Comparison of ENCODE assay signal across 9 cellular contexts in the genomic region with DNA sequence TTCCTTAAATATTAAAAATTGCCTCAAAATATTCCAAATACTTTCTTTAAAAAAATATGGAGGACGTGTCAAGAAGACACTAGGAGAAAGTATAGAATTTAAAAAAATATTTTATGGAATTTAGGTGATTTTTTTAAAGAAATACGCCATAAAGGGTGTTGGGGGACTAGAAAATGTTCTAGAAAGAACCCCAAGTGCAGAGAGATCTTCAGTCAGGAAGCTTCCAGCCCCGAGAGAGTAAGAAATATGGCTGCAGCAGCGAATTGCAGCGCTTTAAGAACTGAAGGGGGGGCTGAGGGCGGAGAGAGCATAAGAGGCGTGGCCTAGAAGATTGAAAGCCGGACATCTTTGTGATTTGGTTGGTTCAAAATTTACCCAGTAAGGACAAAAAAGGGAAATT. TPM values are rescaled to one million over a fixed set of nuclear protein-coding genes. Genes with fewer than 3 reads are reported as not detected.
A peak's percentile ranks its signal among the peaks of the same experiment; 100 is the strongest.
DNase-seq lines count a peak whose midpoint lies in the region; ATAC-seq and TF ChIP-seq lines count a peak whose summit lies in the region.
"Had no signal": no experiment of that assay in that cellular context is flagged by ENCODE, and none has a peak within 500 bp of the region (broad histone marks: within the 10 kb centered on the region; RNA-seq: fewer than 3 reads in every experiment).

A gene (minus strand): TSS at position 248 of the 400 bp plus-strand sequence.

- TF ChIP-seq CTCF in fibroblast of the aortic adventitia (IDR thresholded peaks at IDR 0.05; ENCODE audit: insufficient read depth, low read length), result no peak

- H3K36me3 ChIP-seq in SK-N-MC (ENCODE audit: insufficient read depth, low read length), result peaks cover 17% of the 10 kb centered on the region

- peak within 1 kb of the TSS; percentile 77 for H3K4me3 ChIP-seq in SK-N-MC
- H3K4me3 ChIP-seq in fibroblast of the aortic adventitia (ENCODE audit: low read depth, low read length), result peak within 1 kb of the TSS; percentile 79

- H3K9ac ChIP-seq in SK-N-MC (ENCODE audit: insufficient read length), result peak within 1 kb of the TSS; percentile 93

- peak within 1 kb of the TSS; percentile 90 for H3K27ac ChIP-seq in SK-N-MC

- ATAC-seq in GM18909 (IDR thresholded peaks at IDR 0.05; ENCODE audit: poor library complexity, unreplicated experiment) (peak; percentile 16), HG02840 (IDR thresholded peaks at IDR 0.05; ENCODE audit: low FRiP score, unreplicated experiment) (no peak)

- no peaks in the 10 kb centered on the region for H3K9me3 ChIP-seq in SK-N-MC (ENCODE audit: low read depth, low read length)

- peak; percentile 39 for DNase-seq in SK-N-MC (ENCODE audit: low read depth, low spot score)
- DNase-seq in fibroblast of the aortic adventitia (ENCODE audit: low read depth), result peak; percentile 87
- peak; percentile 47 for DNase-seq in smooth muscle cell of the brain vasculature (ENCODE audit: low read depth, low spot score)
- DNase-seq in activated CD4-positive, alpha-beta T cell treated with anti-CD3 and anti-CD28 coated beads for 48 hours, result no peak
- no peak for DNase-seq in COLO668 (lab: John Stamatoyannopoulos, UW; ENCODE audit: unreplicated experiment)
- DNase-seq in germinal center (ENCODE audit: low spot score), result no peak
- DNase-seq: NCI-H1105 had no signal

RNA-seq across cellular contexts. Expression of the gene that starts here (rescaled TPM):
- total RNA-seq in fibroblast of the aortic adventitia (ENCODE audit: low replicate concordance), result 1.8 and 106 TPM in 2 replicates

Comparison
In these comparisons a context has a peak if more than half of its experiments do, and no peak if none do; other contexts are left out.
1. DNase-seq: peak in SK-N-MC (single experiment), fibroblast of the aortic adventitia (single experiment) and smooth muscle cell of the brain vasculature (single experiment); none in activated CD4-positive, alpha-beta T cell treated with anti-CD3 and anti-CD28 coated beads for 48 hours (single experiment), COLO668 (single experiment) and germinal center (single experiment).